In the genomic region with DNA sequence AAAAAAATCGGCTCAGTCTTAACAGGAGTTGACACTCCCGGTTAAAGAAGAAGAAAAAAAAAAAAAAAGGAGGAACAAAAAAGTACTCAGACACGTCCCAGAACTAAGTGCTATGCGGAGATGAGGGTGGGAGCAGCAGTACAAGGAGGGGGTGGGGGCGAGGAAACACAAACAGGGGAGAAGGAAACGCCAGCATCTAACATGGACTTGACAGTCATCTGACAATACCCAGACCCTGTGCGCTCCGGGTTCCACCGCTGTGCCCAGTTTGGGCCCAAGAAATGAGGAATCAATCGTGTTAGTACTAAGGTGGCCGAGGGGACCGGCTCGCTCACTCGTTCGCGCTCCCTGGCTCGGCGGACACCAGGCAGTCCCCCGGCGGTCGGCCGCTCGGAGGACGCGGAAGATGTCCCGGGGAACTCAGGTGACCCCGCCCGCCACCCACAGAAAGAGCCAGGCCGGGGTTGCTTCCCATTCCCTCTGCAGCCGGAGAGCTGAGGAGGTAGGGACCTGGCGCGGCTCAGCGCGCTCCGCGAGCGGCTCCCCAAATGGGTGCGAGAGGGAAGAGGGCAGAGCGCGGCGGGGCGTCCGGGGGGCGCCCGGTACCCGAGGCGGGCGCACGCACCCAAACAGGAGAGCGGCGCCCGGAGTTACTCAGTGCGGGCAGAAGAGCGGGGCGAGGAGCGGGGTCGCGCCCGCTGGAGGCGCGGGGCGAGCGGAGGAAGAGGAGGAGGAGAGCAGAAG, we compare ENCODE assay signal across 8 cellular contexts. TPM values are rescaled to one million over a fixed set of nuclear protein-coding genes. Genes with fewer than 3 reads are reported as not detected.
DNase-seq lines count a peak whose midpoint lies in the region; ATAC-seq and TF ChIP-seq lines count a peak whose summit lies in the region.

No MANE protein-coding gene starts in this region.

- H3K27me3 Mint-ChIP-seq in T-cell: peaks cover 40 to 61% of the 10 kb centered on the region in 2 donors
- peaks cover 23% of the 10 kb centered on the region for H3K27me3 Mint-ChIP-seq in osteocyte (ENCODE audit: unreplicated experiment)

- CTCF ChIA-PET in T-cell (lab: Charles Lee): no interaction called here

- TF ChIP-seq CTCF in fibroblast of pulmonary artery (IDR thresholded peaks at IDR 0.05; ENCODE audit: low read length, missing control alignments) (no peak), osteocyte (IDR thresholded peaks at IDR 0.05) (no peak)

- ATAC-seq in T-cell (replicated peaks in 1 of 4): peak; percentile 5 to 38 (median 24)
- ATAC-seq in GM21737 (IDR thresholded peaks at IDR 0.05; ENCODE audit: unreplicated experiment): no peak

- peaks cover 25 to 32% (median 32%) of the 10 kb centered on the region in 3 donors for H3K4me1 Mint-ChIP-seq in T-cell
- peaks cover 30% of the 10 kb centered on the region for H3K4me1 Mint-ChIP-seq in osteocyte (ENCODE audit: unreplicated experiment)

- POLR2A ChIA-PET in T-cell (lab: Charles Lee): no interaction called here

- H3K9me3 Mint-ChIP-seq in T-cell: no peaks in the 10 kb centered on the region
- no peaks in the 10 kb centered on the region for H3K9me3 Mint-ChIP-seq in osteocyte (ENCODE audit: unreplicated experiment)

- H3K36me3 Mint-ChIP-seq in T-cell: no peaks in the 10 kb centered on the region
- peaks cover 4% of the 10 kb centered on the region for H3K36me3 Mint-ChIP-seq in osteocyte (ENCODE audit: unreplicated experiment)

- H3K27ac Mint-ChIP-seq in T-cell: peak overlapping the region in 1 of 2 donors; percentile 66
- peak overlapping the region; percentile 80 for H3K27ac Mint-ChIP-seq in osteocyte (ENCODE audit: unreplicated experiment)

- H3K4me3 ChIP-seq in fibroblast of pulmonary artery (replicated peaks; ENCODE audit: low read depth, low read length): peak overlapping the region; percentile 72

- H3K4me3 Mint-ChIP-seq in T-cell (peak overlapping the region; percentile 75 to 89 (median 82)), osteocyte (ENCODE audit: unreplicated experiment) (peak overlapping the region; percentile 87)

- DNase-seq in EH (ENCODE audit: low read depth) (peak; percentile 35), T-cell (peak in 1 of 34 experiments; percentile 42), fibroblast of pulmonary artery (ENCODE audit: low read depth) (peak; percentile 26), osteocyte (ENCODE audit: extremely low spot score, unreplicated experiment) (no peak), NCI-H2171 (lab: John Stamatoyannopoulos, UW) (no peak), DMS53 treated with DMSO at 0.1 percent for 48 hours (lab: John Stamatoyannopoulos, UW; ENCODE audit: unreplicated experiment) (no peak), NCI-H748 (lab: John Stamatoyannopoulos, UW; ENCODE audit: unreplicated experiment) (no peak)

RNA-seq across cellular contexts. Expression of gene TSHZ3, which starts 0.6 kb away (rescaled TPM):
- total RNA-seq in T-cell (1 to 10 TPM in 1 of 5 donors, under 1 TPM in 4; 0.18 to 1.4 (median 0.54) TPM), osteocyte (10.7 and 11.9 TPM in 2 replicates)

Comparison
In these comparisons a context has a peak if more than half of its experiments do, and no peak if none do; other contexts are left out.
1. DNase-seq: peak in EH (single experiment) and fibroblast of pulmonary artery (single experiment); none in osteocyte (single experiment), NCI-H2171 (single experiment), DMS53 treated with DMSO at 0.1 percent for 48 hours (single experiment) and NCI-H748 (single experiment).